8 cellular contexts compared by ENCODE assay signal in the genomic region with DNA sequence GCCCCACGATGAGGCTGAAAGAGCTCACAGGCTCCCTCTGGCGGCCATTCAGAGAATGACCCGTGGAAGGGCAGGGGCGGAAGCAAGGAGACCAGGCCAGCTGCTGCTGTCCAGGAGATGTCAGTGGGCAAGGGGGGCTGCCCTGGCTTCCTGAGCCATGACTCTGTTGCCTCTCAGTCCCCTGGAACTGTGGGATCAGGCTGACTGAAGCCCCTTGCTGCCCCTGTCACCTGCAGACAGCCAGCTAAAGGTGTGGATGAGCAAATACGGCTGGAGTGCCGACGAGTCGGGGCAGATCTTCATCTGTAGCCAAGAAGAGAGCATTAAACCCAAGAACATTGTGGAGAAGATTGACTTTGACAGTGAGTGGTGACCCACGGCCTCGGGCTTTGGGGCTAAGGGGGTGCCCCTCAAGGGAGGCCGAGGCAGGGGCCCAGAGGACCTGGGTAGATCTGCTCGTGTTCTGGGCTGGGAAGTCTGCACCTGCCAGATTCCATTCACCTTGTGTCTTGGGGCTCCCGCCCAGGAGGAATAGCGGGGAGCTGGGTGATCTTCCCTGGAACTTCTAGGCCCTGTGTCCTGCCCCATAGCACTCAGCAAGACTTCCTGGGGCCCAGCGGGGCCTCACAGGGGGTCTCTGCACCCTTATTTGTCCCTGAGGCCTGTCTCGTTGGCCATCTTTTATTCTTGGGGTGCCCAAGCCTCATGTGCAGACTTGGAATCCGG. TPM values are rescaled to one million over a fixed set of nuclear protein-coding genes. Genes with fewer than 3 reads are reported as not detected.
DNase-seq lines count a peak whose midpoint lies in the region; ATAC-seq and TF ChIP-seq lines count a peak whose summit lies in the region.

No MANE protein-coding gene starts in this region.

- H3K4me3 ChIP-seq in Caco-2 (ENCODE audit: low read depth, low read length) (no peak overlapping the region), cardiac muscle cell (no peak overlapping the region)

- H3K27ac Mint-ChIP-seq in Caco-2 (ENCODE audit: unreplicated experiment): peak overlapping the region; percentile 58
- peak overlapping the region; percentile 83 for H3K27ac Mint-ChIP-seq in activated naive CD8-positive, alpha-beta T cell treated with anti-CD3 and anti-CD28 coated beads, Interleukin-2, amount 10 ng/mL, durations not matched to agents 7 days and 5 days

- intact Hi-C loops in Caco-2 (cut with micrococcal nuclease; ENCODE audit: unreplicated experiment): loop anchor here (1.0 to 10.0 kb wide), 3 partner anchors 91 to 232 kb away; partner anchors contain the start of gene FAM98C

- no TSS peak for BruUV-seq in Caco-2 (replicated peaks; lab: Mats Ljungman, UMichigan)

- CTCF ChIA-PET in Caco-2 (lab: Charles Lee): interaction anchor here (0.6 to 2.5 kb wide), 21 partner anchors 10 to 296 kb away, joined by 3 to 30 read pairs (median 3); partner anchors contain the start of genes ACTN4, ECH1, EIF3K and FAM98C

- H3K27me3 ChIP-seq in Caco-2 (replicated peaks; ENCODE audit: control insufficient read depth, insufficient read depth, low read length): no peaks in the 10 kb centered on the region
- H3K27me3 ChIP-seq in cardiac muscle cell: no peaks in the 10 kb centered on the region

- POLR2A ChIA-PET in Caco-2 (lab: Charles Lee): interaction anchor here (0.5 to 1.3 kb wide), 4 partner anchors 16 to 232 kb away, joined by 3 to 11 read pairs (median 6); partner anchors contain the start of genes EIF3K and FAM98C
- POLR2A ChIA-PET in activated naive CD8-positive, alpha-beta T cell treated with anti-CD3 and anti-CD28 coated beads, Interleukin-2, amount 10 ng/mL, durations not matched to agents 7 days and 5 days (lab: Charles Lee): interaction anchor here (0.7 to 2.1 kb wide), 6 partner anchors 17 to 318 kb away, joined by 3 to 12 read pairs (median 4); partner anchors contain the start of genes EIF3K, FAM98C and MAP4K1

- no peak overlapping the region for H3K27ac ChIP-seq in cardiac muscle cell

- H3K9me3 Mint-ChIP-seq in Caco-2 (ENCODE audit: unreplicated experiment): peaks cover 10% of the 10 kb centered on the region
- no peaks in the 10 kb centered on the region for H3K9me3 Mint-ChIP-seq in activated naive CD8-positive, alpha-beta T cell treated with anti-CD3 and anti-CD28 coated beads, Interleukin-2, amount 10 ng/mL, durations not matched to agents 7 days and 5 days

- TF ChIP-seq CTCF in Caco-2 (IDR thresholded peaks at IDR 0.05; ENCODE audit: insufficient read depth in 1 of 2, low read depth in 1 of 2, low read length in 1 of 2, severe bottlenecking in 1 of 2, unreplicated experiment in 1 of 2) (peak; percentile 95 to 97), cardiac muscle cell (IDR thresholded peaks at IDR 0.05; ENCODE audit: low read depth, low read length) (peak; percentile 90)

- ATAC-seq in activated naive CD8-positive, alpha-beta T cell treated with anti-CD3 and anti-CD28 coated beads, Interleukin-2, amount 10 ng/mL, durations not matched to agents 7 days and 5 days (ENCODE audit: low read depth): no peak
- ATAC-seq in HG03159 (IDR thresholded peaks at IDR 0.05; ENCODE audit: unreplicated experiment) (no peak), HG03342 (IDR thresholded peaks at IDR 0.05; ENCODE audit: unreplicated experiment) (no peak)

- no peaks in the 10 kb centered on the region for H3K27me3 Mint-ChIP-seq in Caco-2 (ENCODE audit: insufficient read depth, unreplicated experiment)
- no peaks in the 10 kb centered on the region for H3K27me3 Mint-ChIP-seq in activated naive CD8-positive, alpha-beta T cell treated with anti-CD3 and anti-CD28 coated beads, Interleukin-2, amount 10 ng/mL, durations not matched to agents 7 days and 5 days

- H3K4me1 ChIP-seq in Caco-2 (peaks cover 59% of the 10 kb centered on the region), cardiac muscle cell (ENCODE audit: low read depth) (no peaks in the 10 kb centered on the region)

- H3K36me3 ChIP-seq in Caco-2 (ENCODE audit: control insufficient read depth, insufficient read depth, low read length): peaks cover 4% of the 10 kb centered on the region
- peaks cover 14% of the 10 kb centered on the region for H3K36me3 ChIP-seq in cardiac muscle cell

- peaks cover 74% of the 10 kb centered on the region for H3K36me3 Mint-ChIP-seq in Caco-2 (ENCODE audit: insufficient read depth, unreplicated experiment)
- peaks cover 17% of the 10 kb centered on the region for H3K36me3 Mint-ChIP-seq in activated naive CD8-positive, alpha-beta T cell treated with anti-CD3 and anti-CD28 coated beads, Interleukin-2, amount 10 ng/mL, durations not matched to agents 7 days and 5 days

- H3K4me1 Mint-ChIP-seq in Caco-2 (ENCODE audit: low read depth, unreplicated experiment): peaks cover 28% of the 10 kb centered on the region
- H3K4me1 Mint-ChIP-seq in activated naive CD8-positive, alpha-beta T cell treated with anti-CD3 and anti-CD28 coated beads, Interleukin-2, amount 10 ng/mL, durations not matched to agents 7 days and 5 days: peaks cover 24% of the 10 kb centered on the region

- DNase-seq in Caco-2 (peak; percentile 75 to 86), HUDEP-2 (lab: John Stamatoyannopoulos, UW; ENCODE audit: unreplicated experiment in 76 of 76) (peak in 64 of 76 experiments; percentile 20 to 84 (median 60)), SKM-1 treated with dmso at 0.1 percent for 144 hours (lab: John Stamatoyannopoulos, UW; ENCODE audit: unreplicated experiment) (peak; percentile 27), cardiac muscle cell (ENCODE audit: low read depth in 1 of 2, low spot score in 1 of 2) (peak; percentile 69 to 74), renal cortical epithelial cell (ENCODE audit: low read depth) (peak; percentile 30)
- peak; percentile 82 for DNase-seq in activated naive CD8-positive, alpha-beta T cell treated with anti-CD3 and anti-CD28 coated beads, Interleukin-2, amount 10 ng/mL, durations not matched to agents 7 days and 5 days

- no peak overlapping the region for H3K4me3 Mint-ChIP-seq in Caco-2 (ENCODE audit: unreplicated experiment)
- no peak overlapping the region for H3K4me3 Mint-ChIP-seq in activated naive CD8-positive, alpha-beta T cell treated with anti-CD3 and anti-CD28 coated beads, Interleukin-2, amount 10 ng/mL, durations not matched to agents 7 days and 5 days

- H3K9me3 ChIP-seq in Caco-2: no peaks in the 10 kb centered on the region
- no peaks in the 10 kb centered on the region for H3K9me3 ChIP-seq in cardiac muscle cell (ENCODE audit: low read depth)

RNA-seq across cellular contexts. Expression of gene ACTN4, which starts 12.5 kb away (rescaled TPM):
- total RNA-seq in Caco-2 (2022): 605 and 658 TPM in 2 replicates
- 100 to 1,000 TPM; 236 to 252 TPM for total RNA-seq in activated naive CD8-positive, alpha-beta T cell treated with anti-CD3 and anti-CD28 coated beads, Interleukin-2, amount 10 ng/mL, durations not matched to agents 7 days and 5 days
- total RNA-seq in cardiac muscle cell: 391 and 465 TPM in 2 replicates
- polyA plus RNA-seq in cardiac muscle cell: 70.2 and 77.4 TPM in 2 replicates
- 513 and 1,377 TPM in 2 replicates for total RNA-seq in renal cortical epithelial cell

RNA-seq across cellular contexts. Expression of gene EIF3K, which starts 15.9 kb away (rescaled TPM):
- total RNA-seq in Caco-2 (2022) (354 and 380 TPM in 2 replicates), cardiac muscle cell (504 and 711 TPM in 2 replicates), renal cortical epithelial cell (328 and 420 TPM in 2 replicates)
- total RNA-seq in activated naive CD8-positive, alpha-beta T cell treated with anti-CD3 and anti-CD28 coated beads, Interleukin-2, amount 10 ng/mL, durations not matched to agents 7 days and 5 days: 100 to 1,000 TPM; 307 to 308 TPM
- 258 and 455 TPM in 2 replicates for polyA plus RNA-seq in cardiac muscle cell

RNA-seq across cellular contexts. Expression of gene MAP4K1, which starts 17.2 kb away (rescaled TPM):
- total RNA-seq in Caco-2 (2022) (1.7 and 2.4 TPM in 2 replicates), cardiac muscle cell (2.4 and 3.9 TPM in 2 replicates), renal cortical epithelial cell (0.25 TPM in 1 of 2 replicates, not detected in the other)
- total RNA-seq in activated naive CD8-positive, alpha-beta T cell treated with anti-CD3 and anti-CD28 coated beads, Interleukin-2, amount 10 ng/mL, durations not matched to agents 7 days and 5 days: 100 to 1,000 TPM; 299 to 313 TPM
- polyA plus RNA-seq in cardiac muscle cell: 4.6 and 7.7 TPM in 2 replicates

Comparison
In these comparisons a context has a peak if more than half of its experiments do, and no peak if none do; other contexts are left out.
1. DNase-seq: peak in every context shown above with its lines; median percentile 82 in activated naive CD8-positive, alpha-beta T cell treated with anti-CD3 and anti-CD28 coated beads, Interleukin-2, amount 10 ng/mL, durations not matched to agents 7 days and 5 days; 80 in Caco-2; 72 in cardiac muscle cell; 60 in HUDEP-2; 30 in renal cortical epithelial cell; 27 in SKM-1 treated with dmso at 0.1 percent for 144 hours.
2. RNA of gene MAP4K1, which starts 17.2 kb away (total RNA-seq): 299 to 313 TPM in activated naive CD8-positive, alpha-beta T cell treated with anti-CD3 and anti-CD28 coated beads, Interleukin-2, amount 10 ng/mL, durations not matched to agents 7 days and 5 days; 2.4 to 3.9 TPM in cardiac muscle cell, 1.7 to 2.4 TPM in Caco-2 and 0.25 TPM in renal cortical epithelial cell; every median in the first group is over 10 times any median in the second.